5 cellular contexts compared by ENCODE assay signal in the genomic region with DNA sequence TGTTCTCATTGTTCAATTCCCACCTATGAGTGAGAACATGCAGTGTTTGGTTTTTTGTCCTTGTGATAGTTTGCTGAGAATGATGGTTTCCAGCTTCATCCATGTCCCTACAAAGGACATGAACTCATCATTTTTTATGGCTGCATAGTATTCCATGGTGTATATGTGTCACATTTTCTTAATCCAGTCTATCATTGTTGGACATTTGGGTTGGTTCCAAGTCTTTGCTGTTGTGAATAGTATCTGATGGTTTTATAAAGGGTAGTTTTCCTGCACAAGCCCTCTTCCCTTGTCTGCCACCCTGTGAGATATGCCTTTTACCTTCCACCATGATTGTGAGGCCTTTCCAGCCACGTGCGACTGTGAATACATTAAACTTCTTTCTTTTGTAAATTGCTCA. TPM values are rescaled to one million over a fixed set of nuclear protein-coding genes. Genes with fewer than 3 reads are reported as not detected.
"Had no signal": no experiment of that assay in that cellular context is flagged by ENCODE, and none has a peak within 500 bp of the region (broad histone marks: within the 10 kb centered on the region; RNA-seq: fewer than 3 reads in every experiment).

No MANE protein-coding gene starts in this region.

RNA-seq across cellular contexts. Expression of gene ST8SIA6, which starts 17.8 kb away (rescaled TPM):
- total RNA-seq: OCI-LY7, PC-3, Peyer's patch, RPMI7951, SJCRH30 had no signal
